Comparison of ENCODE assay signal across 1 cellular context in genomic region chr22:43006016-43006505, GRCh38.
TF ChIP-seq lines count a peak whose summit lies in the region.

No MANE protein-coding gene starts in this region.

TF ChIP-seq in GM23338, 12 proteins besides CTCF, POLR2A, EP300 and RAD21 (continued from another document):
- TF ChIP-seq ZNF462 (CRISPR knock-in tag; IDR thresholded peaks at IDR 0.05) (no peak), STAT1 (IDR thresholded peaks at IDR 0.05; ENCODE audit: unreplicated experiment) (no peak), JUNB (IDR thresholded peaks at IDR 0.05; ENCODE audit: unreplicated experiment) (no peak), NANOG (IDR thresholded peaks at IDR 0.05; ENCODE audit: borderline replicate concordance) (no peak), EZH2 (IDR thresholded peaks at IDR 0.05; ENCODE audit: low read depth, unreplicated experiment) (no peak), POLR2AphosphoS5 (IDR thresholded peaks at IDR 0.05; ENCODE audit: low read depth) (no peak), ZNF114 (CRISPR knock-in tag; IDR thresholded peaks at IDR 0.05) (no peak), CREB1 (CRISPR knock-in tag; IDR thresholded peaks at IDR 0.05; ENCODE audit: low read depth) (no peak), ZNF331 (CRISPR knock-in tag; IDR thresholded peaks at IDR 0.05; ENCODE audit: low read depth) (no peak), EZH2phosphoT487 (IDR thresholded peaks at IDR 0.05; ENCODE audit: unreplicated experiment) (no peak), REST (IDR thresholded peaks at IDR 0.05; ENCODE audit: unreplicated experiment) (no peak)
